In the genomic region with DNA sequence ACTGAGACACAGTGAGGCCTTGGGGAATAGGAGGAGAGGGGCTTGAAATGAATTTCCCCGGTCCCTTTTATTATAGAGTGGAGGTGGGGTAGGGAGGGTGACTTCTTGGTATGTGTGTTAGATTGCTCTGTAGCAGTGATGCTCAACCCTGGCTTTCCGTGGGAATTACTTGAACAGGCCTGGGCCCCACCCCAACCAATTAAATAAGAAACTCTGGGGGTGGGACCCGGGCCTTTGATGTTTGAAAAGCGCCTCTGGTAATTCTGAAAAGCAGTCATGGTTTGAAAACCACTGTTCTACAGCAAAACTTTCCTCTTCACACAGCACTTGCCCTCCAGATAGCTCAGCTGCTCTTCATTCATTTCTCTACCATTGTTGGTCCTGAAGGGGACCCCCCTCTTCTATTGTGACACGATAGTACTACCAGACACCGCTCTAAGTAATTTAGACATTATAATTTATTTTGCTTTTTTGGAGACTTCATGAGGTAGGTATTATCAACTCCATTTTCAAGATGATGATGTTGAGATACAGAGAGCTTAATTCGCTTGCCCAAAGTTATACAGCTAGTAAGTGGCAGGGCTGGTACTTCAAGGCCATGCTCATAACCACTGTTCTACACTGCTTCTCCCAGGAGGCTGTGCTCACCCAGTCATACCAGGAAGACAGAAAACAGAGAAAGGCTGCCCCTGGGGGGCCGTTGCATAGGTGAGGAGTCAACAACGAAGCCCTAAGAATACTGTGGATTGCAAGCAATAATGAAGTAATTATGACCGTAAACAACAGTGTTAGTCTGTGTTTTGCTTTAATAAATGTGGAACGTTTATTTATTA, we compare ENCODE assay signal across 14 cellular contexts.
A peak's percentile ranks its signal among the peaks of the same experiment; 100 is the strongest.
DNase-seq lines count a peak whose midpoint lies in the region; ATAC-seq lines count a peak whose summit lies in the region.
"Had no signal": no experiment of that assay in that cellular context is flagged by ENCODE, and none has a peak within 500 bp of the region (broad histone marks: within the 10 kb centered on the region; RNA-seq: fewer than 3 reads in every experiment).

No MANE protein-coding gene starts in this region.

- no peaks in the 10 kb centered on the region for H3K27me3 Mint-ChIP-seq in stimulated activated naive CD8-positive, alpha-beta T cell treated with anti-CD3 and anti-CD28 coated beads, Interleukin-15, amount 100 ng/mL, for 72 hours

- H3K36me3 Mint-ChIP-seq in activated naive CD4-positive, alpha-beta T cell treated with anti-CD3 and anti-CD28 coated beads, Interleukin-2, amount 50 U/mL, for 72 hours = no peaks in the 10 kb centered on the region
- H3K36me3 Mint-ChIP-seq in stimulated activated effector memory CD8-positive, alpha-beta T cell treated with anti-CD3 and anti-CD28 coated beads, Interleukin-12 subunit alpha, Interleukin-12 subunit beta, amount 100 ng/mL, for 72 hours = no peaks in the 10 kb centered on the region

- no peak overlapping the region for H3K4me3 Mint-ChIP-seq in stimulated activated effector memory CD8-positive, alpha-beta T cell treated with anti-CD3 and anti-CD28 coated beads, Interleukin-12 subunit alpha, Interleukin-12 subunit beta, amount 100 ng/mL, for 72 hours
- H3K4me3 Mint-ChIP-seq in stimulated activated naive CD8-positive, alpha-beta T cell treated with anti-CD3 and anti-CD28 coated beads, Interleukin-15, amount 100 ng/mL, for 72 hours = no peak overlapping the region
- H3K4me3 Mint-ChIP-seq: H9 had no signal

- peak; percentile 34 to 79 for ATAC-seq in activated naive CD4-positive, alpha-beta T cell treated with anti-CD3 and anti-CD28 coated beads, Interleukin-2, amount 50 U/mL, for 72 hours
- ATAC-seq in GM18868 (IDR thresholded peaks at IDR 0.05; ENCODE audit: unreplicated experiment) (peak; percentile 60), HG03565 (IDR thresholded peaks at IDR 0.05; ENCODE audit: unreplicated experiment) (peak; percentile 49), HG03521 (IDR thresholded peaks at IDR 0.05; ENCODE audit: unreplicated experiment) (no peak)
- ATAC-seq in stimulated activated effector memory CD8-positive, alpha-beta T cell treated with anti-CD3 and anti-CD28 coated beads, Interleukin-12 subunit alpha, Interleukin-12 subunit beta, amount 100 ng/mL, for 72 hours = peak; percentile 64
- ATAC-seq in stimulated activated naive CD8-positive, alpha-beta T cell treated with anti-CD3 and anti-CD28 coated beads, Interleukin-15, amount 100 ng/mL, for 72 hours = no peak
- ATAC-seq: K562, Panc1 had no signal

- no peaks in the 10 kb centered on the region for H3K9me3 Mint-ChIP-seq in activated naive CD4-positive, alpha-beta T cell treated with anti-CD3 and anti-CD28 coated beads, Interleukin-2, amount 50 U/mL, for 72 hours
- H3K9me3 Mint-ChIP-seq in stimulated activated effector memory CD8-positive, alpha-beta T cell treated with anti-CD3 and anti-CD28 coated beads, Interleukin-12 subunit alpha, Interleukin-12 subunit beta, amount 100 ng/mL, for 72 hours = no peaks in the 10 kb centered on the region
- H3K9me3 Mint-ChIP-seq in stimulated activated naive CD8-positive, alpha-beta T cell treated with anti-CD3 and anti-CD28 coated beads, Interleukin-15, amount 100 ng/mL, for 72 hours = peaks cover 0 to 5% of the 10 kb centered on the region in 2 donors

- DNase-seq in activated naive CD4-positive, alpha-beta T cell treated with anti-CD3 and anti-CD28 coated beads, Interleukin-2, amount 50 U/mL, for 72 hours (ENCODE audit: low spot score in 2 of 2) = no peak
- DNase-seq in activated naive CD4-positive, alpha-beta T cell treated with Interleukin-2 at 50 U/mL for 16 hours = no peak
- no peak for DNase-seq in stimulated activated effector memory CD8-positive, alpha-beta T cell treated with anti-CD3 and anti-CD28 coated beads, Interleukin-12 subunit alpha, Interleukin-12 subunit beta, amount 100 ng/mL, for 72 hours (ENCODE audit: low spot score in 2 of 2)
- no peak for DNase-seq in stimulated activated naive CD8-positive, alpha-beta T cell treated with anti-CD3 and anti-CD28 coated beads, Interleukin-15, amount 100 ng/mL, for 72 hours
- DNase-seq: ACHN, DMS79, H9, NCI-H1105, NCI-H2081 had no signal

- peak overlapping the region in 1 of 2 donors; percentile 38 for H3K27ac Mint-ChIP-seq in activated naive CD4-positive, alpha-beta T cell treated with anti-CD3 and anti-CD28 coated beads, Interleukin-2, amount 50 U/mL, for 72 hours
- no peak overlapping the region for H3K27ac Mint-ChIP-seq in stimulated activated effector memory CD8-positive, alpha-beta T cell treated with anti-CD3 and anti-CD28 coated beads, Interleukin-12 subunit alpha, Interleukin-12 subunit beta, amount 100 ng/mL, for 72 hours
- H3K27ac Mint-ChIP-seq in stimulated activated naive CD8-positive, alpha-beta T cell treated with anti-CD3 and anti-CD28 coated beads, Interleukin-15, amount 100 ng/mL, for 72 hours = no peak overlapping the region

- H3K4me1 Mint-ChIP-seq in stimulated activated effector memory CD8-positive, alpha-beta T cell treated with anti-CD3 and anti-CD28 coated beads, Interleukin-12 subunit alpha, Interleukin-12 subunit beta, amount 100 ng/mL, for 72 hours = no peaks in the 10 kb centered on the region
- H3K4me1 Mint-ChIP-seq in stimulated activated naive CD8-positive, alpha-beta T cell treated with anti-CD3 and anti-CD28 coated beads, Interleukin-15, amount 100 ng/mL, for 72 hours = no peaks in the 10 kb centered on the region
- H3K4me1 Mint-ChIP-seq: H9 had no signal

Comparison
In these comparisons a context has a peak if more than half of its experiments do, and no peak if none do; other contexts are left out.
1. ATAC-seq: peak in activated naive CD4-positive, alpha-beta T cell treated with anti-CD3 and anti-CD28 coated beads, Interleukin-2, amount 50 U/mL, for 72 hours (2 of 2), GM18868 (single experiment), HG03565 (single experiment) and stimulated activated effector memory CD8-positive, alpha-beta T cell treated with anti-CD3 and anti-CD28 coated beads, Interleukin-12 subunit alpha, Interleukin-12 subunit beta, amount 100 ng/mL, for 72 hours (single experiment); none in stimulated activated naive CD8-positive, alpha-beta T cell treated with anti-CD3 and anti-CD28 coated beads, Interleukin-15, amount 100 ng/mL, for 72 hours (single experiment) and HG03521 (single experiment).